Comparison of ENCODE assay signal across 17 cellular contexts in genomic region chr9:37443566-37443965, GRCh38. TPM values are rescaled to one million over a fixed set of nuclear protein-coding genes. Genes with fewer than 3 reads are reported as not detected.
A peak's percentile ranks its signal among the peaks of the same experiment; 100 is the strongest.
DNase-seq lines count a peak whose midpoint lies in the region; ATAC-seq and TF ChIP-seq lines count a peak whose summit lies in the region.
"Had no signal": no experiment of that assay in that cellular context is flagged by ENCODE, and none has a peak within 500 bp of the region (broad histone marks: within the 10 kb centered on the region; RNA-seq: fewer than 3 reads in every experiment).

No MANE protein-coding gene starts in this region.

- peaks cover 31% of the 10 kb centered on the region for H3K36me3 Mint-ChIP-seq in effector memory CD8-positive, alpha-beta T cell (ENCODE audit: insufficient read depth)
- H3K36me3 Mint-ChIP-seq in activated naive CD4-positive, alpha-beta T cell treated with anti-CD3 and anti-CD28 coated beads, Interleukin-2, amount 50 U/mL, for 72 hours: peaks cover 5 to 14% of the 10 kb centered on the region in 2 donors

- no peak for TF ChIP-seq CTCF in RWPE1 (conservative IDR thresholded peaks at IDR 0.05; ENCODE audit: low read depth)

- no peak overlapping the region for H3K4me3 Mint-ChIP-seq in effector memory CD8-positive, alpha-beta T cell
- H3K4me3 Mint-ChIP-seq: B cell; CD8-positive, alpha-beta memory T cell had no signal

- peak; percentile 12 for DNase-seq in cardiac septum (ENCODE audit: low spot score)
- no peak for DNase-seq in right cardiac atrium
- no peak for DNase-seq in RWPE1 (ENCODE audit: low spot score)
- no peak for DNase-seq in effector memory CD8-positive, alpha-beta T cell
- DNase-seq in activated naive CD4-positive, alpha-beta T cell treated with anti-CD3 and anti-CD28 coated beads, Interleukin-2, amount 50 U/mL, for 72 hours (ENCODE audit: low spot score in 2 of 2): no peak
- DNase-seq: 8988T; CD8-positive, alpha-beta memory T cell; COR-L47; DMS 273 treated with DMSO at 0.1 percent for 48 hours; DMS53; DND-41; GOT3; H7 had no signal

- WGBS in right cardiac atrium: 88% methylated on average over 5 of the region's 5 CpGs

- no peaks in the 10 kb centered on the region for H3K9me3 Mint-ChIP-seq in effector memory CD8-positive, alpha-beta T cell
- no peaks in the 10 kb centered on the region for H3K9me3 Mint-ChIP-seq in activated naive CD4-positive, alpha-beta T cell treated with anti-CD3 and anti-CD28 coated beads, Interleukin-2, amount 50 U/mL, for 72 hours
- H3K9me3 Mint-ChIP-seq: CD8-positive, alpha-beta memory T cell had no signal

- no peaks in the 10 kb centered on the region for H3K9me3 ChIP-seq in right cardiac atrium (ENCODE audit: control insufficient read depth, low read length)
- H3K9me3 ChIP-seq: BLaER1 treated with 17β-estradiol and CSF1 and Interleukin-3, amounts not matched to agents 10 nM and 100 nM had no signal

- no peaks in the 10 kb centered on the region for H3K27me3 Mint-ChIP-seq in effector memory CD8-positive, alpha-beta T cell
- H3K27me3 Mint-ChIP-seq: B cell had no signal

- peaks cover 7 to 17% of the 10 kb centered on the region in 2 donors for H3K4me1 Mint-ChIP-seq in effector memory CD8-positive, alpha-beta T cell (ENCODE audit: low read depth in 2 of 2)

- ATAC-seq in right cardiac atrium: no peak
- ATAC-seq in effector memory CD8-positive, alpha-beta T cell (replicated peaks): no peak
- no peak for ATAC-seq in HG02852 (IDR thresholded peaks at IDR 0.05; ENCODE audit: unreplicated experiment)
- no peak for ATAC-seq in activated naive CD4-positive, alpha-beta T cell treated with anti-CD3 and anti-CD28 coated beads, Interleukin-2, amount 50 U/mL, for 72 hours
- no peak for ATAC-seq in GM21528 (IDR thresholded peaks at IDR 0.05; ENCODE audit: low FRiP score, unreplicated experiment)

- no peak overlapping the region for H3K4me3 ChIP-seq in right cardiac atrium (ENCODE audit: low read length)
- H3K4me3 ChIP-seq: BLaER1 treated with 17β-estradiol and CSF1 and Interleukin-3, amounts not matched to agents 10 nM and 100 nM had no signal

- CTCF ChIA-PET in RWPE1 (lab: Yijun Ruan, JAX): no interaction called here

- intact Hi-C loops in cardiac septum (cut with DNase I): no loop called here
- intact Hi-C loops in right cardiac atrium (cut with DNase I): no loop called here

- POLR2A ChIA-PET in RWPE1 (lab: Yijun Ruan, JAX; ENCODE audit: low non-redundant PET): no interaction called here

- peak overlapping the region; percentile 54 to 67 for H3K27ac Mint-ChIP-seq in effector memory CD8-positive, alpha-beta T cell
- H3K27ac Mint-ChIP-seq in activated naive CD4-positive, alpha-beta T cell treated with anti-CD3 and anti-CD28 coated beads, Interleukin-2, amount 50 U/mL, for 72 hours: peak overlapping the region in 1 of 2 donors; percentile 50
- H3K27ac Mint-ChIP-seq: B cell had no signal

- no peaks in the 10 kb centered on the region for H3K27me3 ChIP-seq in right cardiac atrium (ENCODE audit: control insufficient read depth, insufficient read depth)
- H3K27me3 ChIP-seq: BLaER1 treated with 17β-estradiol and CSF1 and Interleukin-3, amounts not matched to agents 10 nM and 100 nM had no signal

- peaks cover 3% of the 10 kb centered on the region for H3K4me1 ChIP-seq in right cardiac atrium (ENCODE audit: control insufficient read depth, insufficient read depth, low read length)

- H3K27ac ChIP-seq in right cardiac atrium (ENCODE audit: low read length) (no peak overlapping the region), RWPE1 (peak overlapping the region; percentile 35)
- H3K27ac ChIP-seq: BLaER1 treated with 17β-estradiol and CSF1 and Interleukin-3, amounts not matched to agents 10 nM and 100 nM had no signal

RNA-seq across cellular contexts. Expression of gene GRHPR, which starts 21.1 kb away (rescaled TPM):
- 102 TPM for total RNA-seq in cardiac septum
- 100 to 1,000 TPM in 3 of 4 donors, 10 to 100 TPM in 1; 92.2 to 119 (median 111) TPM for total RNA-seq in right cardiac atrium
- 119 TPM for polyA plus RNA-seq in right cardiac atrium
- 10 to 100 TPM; 65.6 to 80.2 TPM for total RNA-seq in activated naive CD4-positive, alpha-beta T cell treated with anti-CD3 and anti-CD28 coated beads, Interleukin-2, amount 50 U/mL, for 72 hours

RNA-seq across cellular contexts. Expression of gene ZBTB5, which starts 21.7 kb away (rescaled TPM):
- total RNA-seq in cardiac septum (7.2 TPM), right cardiac atrium (1 to 10 TPM; 6.8 to 9.1 (median 7.3) TPM)
- polyA plus RNA-seq in right cardiac atrium: 3.8 TPM
- total RNA-seq in activated naive CD4-positive, alpha-beta T cell treated with anti-CD3 and anti-CD28 coated beads, Interleukin-2, amount 50 U/mL, for 72 hours: 10 to 100 TPM; 10.6 to 25.6 TPM

RNA-seq across cellular contexts. Expression of gene POLR1E, which starts 42.2 kb away (rescaled TPM):
- total RNA-seq in cardiac septum (18.8 TPM), right cardiac atrium (10 to 100 TPM; 13.0 to 16.6 (median 15.6) TPM)
- polyA plus RNA-seq in right cardiac atrium: 9.3 TPM
- total RNA-seq in activated naive CD4-positive, alpha-beta T cell treated with anti-CD3 and anti-CD28 coated beads, Interleukin-2, amount 50 U/mL, for 72 hours: 10 to 100 TPM; 60.3 to 66.6 TPM
